In genomic region chr12:10612954-10613333, GRCh38 we compare ENCODE assay signal across 1 cellular context.
TF ChIP-seq lines count a peak whose summit lies in the region.

No MANE protein-coding gene starts in this region.

TF ChIP-seq in HepG2, 621 proteins besides CTCF, POLR2A, EP300 and RAD21 (continued from another document):
- 0 out of 2 replicates have a peak, but pooled peaks have one; percentile 5 for TF ChIP-seq ARID3A (IDR thresholded peaks at IDR 0.05; ENCODE audit: low read depth, low read length)
- no peak for TF ChIP-seq ETV5 (CRISPR knock-in tag; IDR thresholded peaks at IDR 0.05; ENCODE audit: borderline replicate concordance)
- TF ChIP-seq CAMTA2 (CRISPR knock-in tag; IDR thresholded peaks at IDR 0.05; ENCODE audit: borderline replicate concordance) = no peak
- TF ChIP-seq, protein P1, sequence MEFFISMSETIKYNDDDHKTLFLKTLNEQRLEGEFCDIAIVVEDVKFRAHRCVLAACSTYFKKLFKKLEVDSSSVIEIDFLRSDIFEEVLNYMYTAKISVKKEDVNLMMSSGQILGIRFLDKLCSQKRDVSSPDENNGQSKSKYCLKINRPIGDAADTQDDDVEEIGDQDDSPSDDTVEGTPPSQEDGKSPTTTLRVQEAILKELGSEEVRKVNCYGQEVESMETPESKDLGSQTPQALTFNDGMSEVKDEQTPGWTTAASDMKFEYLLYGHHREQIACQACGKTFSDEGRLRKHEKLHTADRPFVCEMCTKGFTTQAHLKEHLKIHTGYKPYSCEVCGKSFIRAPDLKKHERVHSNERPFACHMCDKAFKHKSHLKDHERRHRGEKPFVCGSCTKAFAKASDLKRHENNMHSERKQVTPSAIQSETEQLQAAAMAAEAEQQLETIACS (CRISPR knock-in tag; IDR thresholded peaks at IDR 0.05) = no peak
- TF ChIP-seq ZFP82 (CRISPR knock-in tag; IDR thresholded peaks at IDR 0.05; ENCODE audit: borderline replicate concordance) = no peak
- TF ChIP-seq ZNF605 (CRISPR knock-in tag; IDR thresholded peaks at IDR 0.05) = no peak
- 0 out of 2 replicates have a peak, but pooled peaks have one; percentile 5 for TF ChIP-seq DNMT1 (CRISPR knock-in tag; IDR thresholded peaks at IDR 0.05)
- no peak for TF ChIP-seq KAT7 (CRISPR knock-in tag; IDR thresholded peaks at IDR 0.05; ENCODE audit: borderline replicate concordance)
